Comparison of ENCODE assay signal across 11 cellular contexts in genomic region chr12:31002999-31003398, GRCh38.
A peak's percentile ranks its signal among the peaks of the same experiment; 100 is the strongest.
DNase-seq lines count a peak whose midpoint lies in the region; ATAC-seq and TF ChIP-seq lines count a peak whose summit lies in the region.
"Had no signal": no experiment of that assay in that cellular context is flagged by ENCODE, and none has a peak within 500 bp of the region (broad histone marks: within the 10 kb centered on the region; RNA-seq: fewer than 3 reads in every experiment).

No MANE protein-coding gene starts in this region.

- DNase-seq in AG10803 (ENCODE audit: low read depth) (peak; percentile 42), islet precursor cell (peak; percentile 51), DMS153 (lab: John Stamatoyannopoulos, UW) (no peak), NCI-H2196 treated with DMSO at 0.1 percent for 48 hours (lab: John Stamatoyannopoulos, UW; ENCODE audit: unreplicated experiment) (no peak), D341Med (ENCODE audit: low spot score) (no peak)
- DNase-seq: activated T-cell treated with anti-CD3 and anti-CD28 coated beads, Interleukin-2, amount 50 U/mL, for 1 hour had no signal

- ATAC-seq in GM21367 (IDR thresholded peaks at IDR 0.05; ENCODE audit: unreplicated experiment) (peak; percentile 45), HG03432 (IDR thresholded peaks at IDR 0.05; ENCODE audit: unreplicated experiment) (peak; percentile 62), HG03469 (IDR thresholded peaks at IDR 0.05; ENCODE audit: unreplicated experiment) (no peak)

- TF ChIP-seq CTCF in AG10803 (conservative IDR thresholded peaks at IDR 0.05; ENCODE audit: low read length) = no peak

- H3K4me3 ChIP-seq in AG10803 (ENCODE audit: low read length) = no peak overlapping the region
- H3K4me3 ChIP-seq: adrenal gland, prostate gland had no signal

Comparison
In these comparisons a context has a peak if more than half of its experiments do, and no peak if none do; other contexts are left out.
1. DNase-seq: peak in AG10803 (single experiment) and islet precursor cell (single experiment); none in DMS153 (single experiment), NCI-H2196 treated with DMSO at 0.1 percent for 48 hours (single experiment) and D341Med (single experiment).